Comparison of ENCODE assay signal across 7 cellular contexts in the genomic region with DNA sequence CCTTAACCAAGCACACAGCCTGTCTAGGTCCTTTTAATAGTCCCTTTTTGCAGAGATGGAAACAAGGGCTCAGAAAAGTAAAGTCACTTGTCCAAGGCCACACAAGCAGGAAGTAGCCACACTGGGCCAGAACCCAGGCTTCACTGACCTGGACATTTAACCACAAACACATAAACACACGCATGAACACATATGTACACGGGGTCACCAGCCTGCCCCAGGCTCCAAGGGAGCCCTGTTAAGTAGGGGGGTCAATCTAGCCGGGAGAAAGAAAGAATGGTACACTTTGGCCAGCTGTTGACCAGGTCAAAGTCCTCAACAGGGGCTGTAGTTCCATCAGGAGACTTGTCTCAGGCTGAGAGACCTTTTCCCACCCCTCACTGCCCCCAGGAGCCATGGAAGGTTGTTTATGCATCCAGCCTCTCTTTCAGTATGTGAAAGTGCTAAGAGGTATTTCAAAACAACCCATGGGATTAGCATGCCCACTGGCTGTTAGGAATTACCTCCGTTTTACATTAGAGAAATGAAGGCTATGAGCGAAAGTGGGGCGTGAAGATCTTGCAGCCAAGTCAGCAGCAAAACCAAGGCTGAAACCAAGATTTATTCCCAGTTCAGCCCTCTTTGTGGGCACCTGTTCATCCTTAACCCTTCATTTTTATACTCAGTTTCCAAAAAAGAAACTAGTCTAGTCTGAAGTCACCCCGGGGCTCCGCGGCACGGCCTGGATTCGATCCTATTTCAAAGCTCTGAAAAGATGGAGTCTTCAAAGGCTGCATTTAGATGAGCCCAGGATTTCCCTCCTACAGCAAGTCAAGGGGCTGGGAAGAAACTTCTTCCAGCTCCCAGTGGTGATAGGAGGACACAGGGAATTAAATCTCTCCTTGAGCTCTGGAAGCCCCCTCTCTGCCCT. TPM values are rescaled to one million over a fixed set of nuclear protein-coding genes. Genes with fewer than 3 reads are reported as not detected.
A peak's percentile ranks its signal among the peaks of the same experiment; 100 is the strongest.
DNase-seq lines count a peak whose midpoint lies in the region; ATAC-seq, FAIRE-seq and TF ChIP-seq lines count a peak whose summit lies in the region.
"Had no signal": no experiment of that assay in that cellular context is flagged by ENCODE, and none has a peak within 500 bp of the region (broad histone marks: within the 10 kb centered on the region; RNA-seq: fewer than 3 reads in every experiment).

No MANE protein-coding gene starts in this region.

- H3K36me3 ChIP-seq in ascending aorta = peaks cover 12 to 21% of the 10 kb centered on the region in 2 donors
- peaks cover 6 to 7% of the 10 kb centered on the region in 2 experiments; a peak in 3 of 5 replicates for H3K36me3 ChIP-seq in HepG2 (replicated peaks in 1 of 2; ENCODE audit: control insufficient read depth in 1 of 2, insufficient read depth in 2 of 2, low read length in 2 of 2)
- H3K36me3 ChIP-seq in upper lobe of left lung = peaks cover 3 to 44% (median 17%) of the 10 kb centered on the region in 4 donors

- TF ChIP-seq CTCF in ascending aorta (IDR thresholded peaks at IDR 0.05) = no peak
- TF ChIP-seq CTCF in HepG2 (CRISPR knock-in tag; IDR thresholded peaks at IDR 0.05) = no peak
- TF ChIP-seq CTCF in upper lobe of left lung (IDR thresholded peaks at IDR 0.05) = no peak

- peaks cover 44% of the 10 kb centered on the region for H3K79me2 ChIP-seq in HepG2 (ENCODE audit: insufficient read depth, low read length)

- H2AFZ ChIP-seq in HepG2 (ENCODE audit: low read length) = no peak overlapping the region

- no peaks in the 10 kb centered on the region for H3K9me3 ChIP-seq in ascending aorta
- H3K9me3 ChIP-seq in HepG2 (ENCODE audit: low read length) = no peaks in the 10 kb centered on the region
- H3K9me3 ChIP-seq in upper lobe of left lung = no peaks in the 10 kb centered on the region

- H3K4me1 ChIP-seq in ascending aorta = peaks cover 33 to 68% of the 10 kb centered on the region in 2 donors
- peaks cover 76% of the 10 kb centered on the region for H3K4me1 ChIP-seq in HepG2 (ENCODE audit: insufficient read depth, low read length)
- H3K4me1 ChIP-seq in upper lobe of left lung = peaks cover 39 to 72% (median 54%) of the 10 kb centered on the region in 4 donors

- in situ Hi-C loops in HepG2 (cut with HindIII; ENCODE audit: extremely low pct_ligation_motif_present, low pct_unique_long_range_greater_than_20kb) = no loop called here

- CTCF ChIA-PET in HepG2 (lab: Yijun Ruan, JAX; ENCODE audit: low intra/inter-chr PET ratio, low total read pairs) = no interaction called here

- no TSS peak for BruUV-seq in HepG2 (replicated peaks; lab: Mats Ljungman, UMichigan)

- H3K27ac ChIP-seq in ascending aorta (peak overlapping the region; percentile 89 to 93), HepG2 (ENCODE audit: extremely low read length, insufficient read depth, low read length) (peak overlapping the region; percentile 80), upper lobe of left lung (peak overlapping the region; percentile 76 to 92 (median 92))

- ATAC-seq in HepG2 = peak; percentile 1; the same call in 2 of the 3 replicates
- no peak for ATAC-seq in upper lobe of left lung (ENCODE audit: low FRiP score in 2 of 2)
- ATAC-seq: natural killer cell had no signal

- no peaks in the 10 kb centered on the region for H4K20me1 ChIP-seq in HepG2 (ENCODE audit: insufficient read depth, low read length)

- H3K27me3 ChIP-seq in ascending aorta = no peaks in the 10 kb centered on the region
- H3K27me3 ChIP-seq in HepG2 (ENCODE audit: control insufficient read depth in 1 of 2, insufficient read depth in 2 of 2, low read length in 2 of 2) = no peaks in the 10 kb centered on the region
- H3K27me3 ChIP-seq in upper lobe of left lung = no peaks in the 10 kb centered on the region

- 49% methylated on average over 11 of the region's 11 CpGs for WGBS in HepG2 (ENCODE audit: low lambda C conversion rate)
- 75 to 76% methylated on average over 10 to 11 of the region's 11 CpGs for WGBS in upper lobe of left lung, 2 donors

- DNase-seq in ascending aorta (ENCODE audit: low spot score in 2 of 2) = no peak
- DNase-seq in HepG2 (ENCODE audit: low spot score) = peak; percentile 74
- DNase-seq in upper lobe of left lung = peak in 1 of 2 donors; percentile 27
- DNase-seq in mucosa of gallbladder (ENCODE audit: low spot score) = no peak
- no peak for DNase-seq in NCI-H774 (lab: John Stamatoyannopoulos, UW)
- DNase-seq: effector CD4-positive, alpha-beta T cell; natural killer cell had no signal

- H3K4me3 ChIP-seq in ascending aorta (peak overlapping the region in 1 of 2 donors; percentile 7), HepG2 (replicated peaks in 1 of 3; ENCODE audit: insufficient read depth in 1 of 3, low read depth in 2 of 3, low read length in 3 of 3) (peak overlapping the region; percentile 31 to 57 (median 32); a peak in 5 of 6 replicates), upper lobe of left lung (peak overlapping the region in 1 of 4 donors; percentile 7)

- POLR2A ChIA-PET in HepG2 (lab: Yijun Ruan, JAX) = interaction anchor here (0.6 to 23.9 kb wide), 6 partner anchors 13 to 453 kb away, joined by 3 to 1422 read pairs (median 26); partner anchors contain the start of genes DNTTIP1, PABPC1L, PIGT and SDC4

- TF ChIP-seq POLR2A in HepG2 (IDR thresholded peaks at IDR 0.05; ENCODE audit: insufficient read depth in 1 of 2, low read depth in 2 of 2, low read length in 2 of 2) (no peak), upper lobe of left lung (IDR thresholded peaks at IDR 0.05) (peak in 1 of 4 donors; percentile 7)

- peak overlapping the region; percentile 84 for H3K4me2 ChIP-seq in HepG2 (ENCODE audit: low read depth, low read length)

- H3K9ac ChIP-seq in HepG2 (ENCODE audit: insufficient read depth, low read depth, low read length) = peak overlapping the region; percentile 70

- TF ChIP-seq RAD21 in HepG2 (CRISPR knock-in tag; IDR thresholded peaks at IDR 0.05) = 0 out of 2 replicates have a peak, but pooled peaks have one; percentile 7

- peak; percentile 83 for FAIRE-seq in HepG2 (lab: Jason Lieb, UNC)

- peak; percentile 44 to 69; a peak in 2 of 4 replicates for TF ChIP-seq EP300 in HepG2 (IDR thresholded peaks at IDR 0.05; ENCODE audit: low read depth in 2 of 2, low read length in 2 of 2)
- no peak; the same call in none of the 2 replicates for TF ChIP-seq EP300 in HepG2 (CRISPR knock-in tag; IDR thresholded peaks at IDR 0.05; ENCODE audit: borderline replicate concordance)
- TF ChIP-seq EP300 in upper lobe of left lung (IDR thresholded peaks at IDR 0.05) = no peak

- intact Hi-C loops in ascending aorta (cut with DNase I) (loop anchor here (5.0 kb wide), 1 partner anchor 439 kb away; no protein-coding TSS in a partner anchor), HepG2 (cut with micrococcal nuclease; ENCODE audit: unreplicated experiment) (no loop called here)

RNA-seq across cellular contexts. Expression of gene SDC4, which starts 9.8 kb away (rescaled TPM):
- 63.8 TPM for total RNA-seq in ascending aorta
- total RNA-seq in HepG2 (2016; rRNA removed; fragmentation: Illumina TruSeq; extraction: Trizol) = 36.0 and 65.1 TPM in 2 replicates
- total RNA-seq in HepG2 (2016; cell fraction: cytosol; rRNA removed; fragmentation: Illumina TruSeq; extraction: Trizol; ENCODE audit: low read depth) = 6.2 and 6.3 TPM in 2 replicates
- 34.4 and 64.3 TPM in 2 replicates for total RNA-seq in HepG2 (2016; cell fraction: insoluble cytoplasmic fraction; rRNA removed; fragmentation: Illumina TruSeq; extraction: Trizol)
- total RNA-seq in HepG2 (2016; cell fraction: membrane; rRNA removed; fragmentation: Illumina TruSeq; extraction: Trizol) = 21.2 and 23.6 TPM in 2 replicates
- total RNA-seq in HepG2 (2016; cell fraction: nucleus; rRNA removed; fragmentation: Illumina TruSeq; extraction: Trizol) = 61.5 and 66.3 TPM in 2 replicates
- 49.0 and 67.2 TPM in 2 replicates for polyA plus RNA-seq in HepG2 (2011; rRNA removed)
- polyA plus RNA-seq in HepG2 (2011; cell fraction: cytosol; rRNA removed) = 51.5 and 81.1 TPM in 2 replicates
- polyA plus RNA-seq in HepG2 (2011; cell fraction: nucleus; rRNA removed) = 16.0 and 26.7 TPM in 2 replicates
- polyA plus RNA-seq in HepG2 (2012) = 44.1 and 51.7 TPM in 2 replicates
- 5.0 TPM in 2 replicates for polyA plus RNA-seq in HepG2 (2016; cell fraction: cytosol; fragmentation: Illumina TruSeq; extraction: Trizol; ENCODE audit: low read depth)
- polyA plus RNA-seq in HepG2 (2016; cell fraction: insoluble cytoplasmic fraction; fragmentation: Illumina TruSeq; extraction: Trizol; ENCODE audit: low read depth) = 33.1 and 34.5 TPM in 2 replicates
- 13.3 and 15.5 TPM in 2 replicates for polyA plus RNA-seq in HepG2 (2016; cell fraction: membrane; fragmentation: Illumina TruSeq; extraction: Trizol; ENCODE audit: low read depth)
- polyA plus RNA-seq in HepG2 (2016; cell fraction: nucleus; fragmentation: Illumina TruSeq; extraction: Trizol; ENCODE audit: insufficient read depth, low read depth) = 86.0 and 86.3 TPM in 2 replicates
- polyA minus RNA-seq in HepG2 (2011; rRNA and poly(A)+ RNA removed; ENCODE audit: low replicate concordance) = 33.3 and 94.7 TPM in 2 replicates
- polyA minus RNA-seq in HepG2 (2011; cell fraction: cytosol; rRNA and poly(A)+ RNA removed) = 68.1 and 88.6 TPM in 2 replicates
- 15.1 and 31.3 TPM in 2 replicates for polyA minus RNA-seq in HepG2 (2011; cell fraction: nucleus; rRNA and poly(A)+ RNA removed)
- 100 to 1,000 TPM; 178 to 568 (median 291) TPM for total RNA-seq in upper lobe of left lung
- total RNA-seq in mucosa of gallbladder = 118 TPM

RNA-seq across cellular contexts. Expression of gene SYS1, which starts 24.6 kb away (rescaled TPM):
- total RNA-seq in ascending aorta (27.4 TPM), HepG2 (2016; rRNA removed; fragmentation: Illumina TruSeq; extraction: Trizol) (22.0 and 38.3 TPM in 2 replicates), upper lobe of left lung (10 to 100 TPM; 31.0 to 61.4 (median 50.7) TPM), mucosa of gallbladder (41.3 TPM)
- 17.7 and 19.7 TPM in 2 replicates for total RNA-seq in HepG2 (2016; cell fraction: cytosol; rRNA removed; fragmentation: Illumina TruSeq; extraction: Trizol; ENCODE audit: low read depth)
- 22.2 and 38.4 TPM in 2 replicates for total RNA-seq in HepG2 (2016; cell fraction: insoluble cytoplasmic fraction; rRNA removed; fragmentation: Illumina TruSeq; extraction: Trizol)
- total RNA-seq in HepG2 (2016; cell fraction: membrane; rRNA removed; fragmentation: Illumina TruSeq; extraction: Trizol) = 35.6 and 38.6 TPM in 2 replicates
- 39.9 and 40.9 TPM in 2 replicates for total RNA-seq in HepG2 (2016; cell fraction: nucleus; rRNA removed; fragmentation: Illumina TruSeq; extraction: Trizol)
- 65.6 and 75.9 TPM in 2 replicates for polyA plus RNA-seq in HepG2 (2011; rRNA removed)
- 66.7 and 88.3 TPM in 2 replicates for polyA plus RNA-seq in HepG2 (2011; cell fraction: cytosol; rRNA removed)
- 46.0 and 49.6 TPM in 2 replicates for polyA plus RNA-seq in HepG2 (2011; cell fraction: nucleus; rRNA removed)
- 22.5 and 24.8 TPM in 2 replicates for polyA plus RNA-seq in HepG2 (2012)
- 16.5 and 19.7 TPM in 2 replicates for polyA plus RNA-seq in HepG2 (2016; cell fraction: cytosol; fragmentation: Illumina TruSeq; extraction: Trizol; ENCODE audit: low read depth)
- polyA plus RNA-seq in HepG2 (2016; cell fraction: insoluble cytoplasmic fraction; fragmentation: Illumina TruSeq; extraction: Trizol; ENCODE audit: low read depth) = 24.3 and 27.0 TPM in 2 replicates
- polyA plus RNA-seq in HepG2 (2016; cell fraction: membrane; fragmentation: Illumina TruSeq; extraction: Trizol; ENCODE audit: low read depth) = 29.1 and 31.7 TPM in 2 replicates
- 41.1 and 42.9 TPM in 2 replicates for polyA plus RNA-seq in HepG2 (2016; cell fraction: nucleus; fragmentation: Illumina TruSeq; extraction: Trizol; ENCODE audit: insufficient read depth, low read depth)
- 127 and 240 TPM in 2 replicates for polyA minus RNA-seq in HepG2 (2011; rRNA and poly(A)+ RNA removed; ENCODE audit: low replicate concordance)
- 35.0 and 40.9 TPM in 2 replicates for polyA minus RNA-seq in HepG2 (2011; cell fraction: cytosol; rRNA and poly(A)+ RNA removed)
- polyA minus RNA-seq in HepG2 (2011; cell fraction: nucleus; rRNA and poly(A)+ RNA removed) = 56.0 and 62.5 TPM in 2 replicates

RNA-seq across cellular contexts. Expression of gene MATN4, which starts 30.3 kb away (rescaled TPM):
- 0.21 TPM for total RNA-seq in ascending aorta
- total RNA-seq in HepG2 (2016; rRNA removed; fragmentation: Illumina TruSeq; extraction: Trizol) = not detected in 2 replicates
- not detected in 2 replicates for total RNA-seq in HepG2 (2016; cell fraction: cytosol; rRNA removed; fragmentation: Illumina TruSeq; extraction: Trizol; ENCODE audit: low read depth)
- total RNA-seq in HepG2 (2016; cell fraction: insoluble cytoplasmic fraction; rRNA removed; fragmentation: Illumina TruSeq; extraction: Trizol) = not detected in 2 replicates
- total RNA-seq in HepG2 (2016; cell fraction: membrane; rRNA removed; fragmentation: Illumina TruSeq; extraction: Trizol) = not detected in 2 replicates
- total RNA-seq in HepG2 (2016; cell fraction: nucleus; rRNA removed; fragmentation: Illumina TruSeq; extraction: Trizol) = not detected in 2 replicates
- polyA plus RNA-seq in HepG2 (2011; rRNA removed) = 0.04 TPM in 1 of 2 replicates, not detected in the other
- not detected in 2 replicates for polyA plus RNA-seq in HepG2 (2011; cell fraction: cytosol; rRNA removed)
- polyA plus RNA-seq in HepG2 (2011; cell fraction: nucleus; rRNA removed) = 0.11 TPM in 1 of 2 replicates, not detected in the other
- not detected in 2 replicates for polyA plus RNA-seq in HepG2 (2012)
- not detected in 2 replicates for polyA plus RNA-seq in HepG2 (2016; cell fraction: cytosol; fragmentation: Illumina TruSeq; extraction: Trizol; ENCODE audit: low read depth)
- polyA plus RNA-seq in HepG2 (2016; cell fraction: insoluble cytoplasmic fraction; fragmentation: Illumina TruSeq; extraction: Trizol; ENCODE audit: low read depth) = not detected in 2 replicates
- not detected in 2 replicates for polyA plus RNA-seq in HepG2 (2016; cell fraction: membrane; fragmentation: Illumina TruSeq; extraction: Trizol; ENCODE audit: low read depth)
- polyA plus RNA-seq in HepG2 (2016; cell fraction: nucleus; fragmentation: Illumina TruSeq; extraction: Trizol; ENCODE audit: insufficient read depth, low read depth) = not detected in 2 replicates
- polyA minus RNA-seq in HepG2 (2011; rRNA and poly(A)+ RNA removed; ENCODE audit: low replicate concordance) = not detected in 2 replicates
- polyA minus RNA-seq in HepG2 (2011; cell fraction: cytosol; rRNA and poly(A)+ RNA removed) = not detected in 2 replicates
- not detected in 2 replicates for polyA minus RNA-seq in HepG2 (2011; cell fraction: nucleus; rRNA and poly(A)+ RNA removed)
- under 1 TPM in 2 of 6 donors, not detected in 4; 0.30 to 0.44 TPM for total RNA-seq in upper lobe of left lung
- 0.09 TPM for total RNA-seq in mucosa of gallbladder
- total RNA-seq: natural killer cell had no signal

RNA-seq across cellular contexts. Expression of gene RBPJL, which starts 31.7 kb away (rescaled TPM):
- total RNA-seq in ascending aorta (not detected), HepG2 (2016; rRNA removed; fragmentation: Illumina TruSeq; extraction: Trizol) (not detected in 2 replicates), upper lobe of left lung (under 1 TPM in 2 of 6 donors, not detected in 4; 0.09 to 0.13 TPM), mucosa of gallbladder (0.26 TPM)
- not detected in 2 replicates for total RNA-seq in HepG2 (2016; cell fraction: cytosol; rRNA removed; fragmentation: Illumina TruSeq; extraction: Trizol; ENCODE audit: low read depth)
- not detected in 2 replicates for total RNA-seq in HepG2 (2016; cell fraction: insoluble cytoplasmic fraction; rRNA removed; fragmentation: Illumina TruSeq; extraction: Trizol)
- not detected in 2 replicates for total RNA-seq in HepG2 (2016; cell fraction: membrane; rRNA removed; fragmentation: Illumina TruSeq; extraction: Trizol)
- total RNA-seq in HepG2 (2016; cell fraction: nucleus; rRNA removed; fragmentation: Illumina TruSeq; extraction: Trizol) = not detected in 2 replicates
- polyA plus RNA-seq in HepG2 (2011; rRNA removed) = not detected in 2 replicates
- not detected in 2 replicates for polyA plus RNA-seq in HepG2 (2011; cell fraction: cytosol; rRNA removed)
- not detected in 2 replicates for polyA plus RNA-seq in HepG2 (2011; cell fraction: nucleus; rRNA removed)
- polyA plus RNA-seq in HepG2 (2012) = not detected in 2 replicates
- not detected in 2 replicates for polyA plus RNA-seq in HepG2 (2016; cell fraction: cytosol; fragmentation: Illumina TruSeq; extraction: Trizol; ENCODE audit: low read depth)
- polyA plus RNA-seq in HepG2 (2016; cell fraction: insoluble cytoplasmic fraction; fragmentation: Illumina TruSeq; extraction: Trizol; ENCODE audit: low read depth) = not detected in 2 replicates
- polyA plus RNA-seq in HepG2 (2016; cell fraction: membrane; fragmentation: Illumina TruSeq; extraction: Trizol; ENCODE audit: low read depth) = not detected in 2 replicates
- polyA plus RNA-seq in HepG2 (2016; cell fraction: nucleus; fragmentation: Illumina TruSeq; extraction: Trizol; ENCODE audit: insufficient read depth, low read depth) = not detected in 2 replicates
- not detected in 2 replicates for polyA minus RNA-seq in HepG2 (2011; rRNA and poly(A)+ RNA removed; ENCODE audit: low replicate concordance)
- polyA minus RNA-seq in HepG2 (2011; cell fraction: cytosol; rRNA and poly(A)+ RNA removed) = not detected in 2 replicates
- polyA minus RNA-seq in HepG2 (2011; cell fraction: nucleus; rRNA and poly(A)+ RNA removed) = not detected in 2 replicates
- total RNA-seq: natural killer cell had no signal

RNA-seq across cellular contexts. Expression of gene TP53TG5, which starts 39.7 kb away (rescaled TPM):
- total RNA-seq in ascending aorta (not detected), HepG2 (2016; rRNA removed; fragmentation: Illumina TruSeq; extraction: Trizol) (not detected in 2 replicates), upper lobe of left lung (not detected), mucosa of gallbladder (not detected)
- not detected in 2 replicates for total RNA-seq in HepG2 (2016; cell fraction: cytosol; rRNA removed; fragmentation: Illumina TruSeq; extraction: Trizol; ENCODE audit: low read depth)
- not detected in 2 replicates for total RNA-seq in HepG2 (2016; cell fraction: insoluble cytoplasmic fraction; rRNA removed; fragmentation: Illumina TruSeq; extraction: Trizol)
- not detected in 2 replicates for total RNA-seq in HepG2 (2016; cell fraction: membrane; rRNA removed; fragmentation: Illumina TruSeq; extraction: Trizol)
- total RNA-seq in HepG2 (2016; cell fraction: nucleus; rRNA removed; fragmentation: Illumina TruSeq; extraction: Trizol) = not detected in 2 replicates
- 0.11 TPM in 1 of 2 replicates, not detected in the other for polyA plus RNA-seq in HepG2 (2011; rRNA removed)
- not detected in 2 replicates for polyA plus RNA-seq in HepG2 (2011; cell fraction: cytosol; rRNA removed)
- polyA plus RNA-seq in HepG2 (2011; cell fraction: nucleus; rRNA removed) = not detected in 2 replicates
- 0.32 and 0.45 TPM in 2 replicates for polyA plus RNA-seq in HepG2 (2012)
- not detected in 2 replicates for polyA plus RNA-seq in HepG2 (2016; cell fraction: cytosol; fragmentation: Illumina TruSeq; extraction: Trizol; ENCODE audit: low read depth)
- polyA plus RNA-seq in HepG2 (2016; cell fraction: insoluble cytoplasmic fraction; fragmentation: Illumina TruSeq; extraction: Trizol; ENCODE audit: low read depth) = not detected in 2 replicates
- polyA plus RNA-seq in HepG2 (2016; cell fraction: membrane; fragmentation: Illumina TruSeq; extraction: Trizol; ENCODE audit: low read depth) = not detected in 2 replicates
- polyA plus RNA-seq in HepG2 (2016; cell fraction: nucleus; fragmentation: Illumina TruSeq; extraction: Trizol; ENCODE audit: insufficient read depth, low read depth) = not detected in 2 replicates
- polyA minus RNA-seq in HepG2 (2011; rRNA and poly(A)+ RNA removed; ENCODE audit: low replicate concordance) = not detected in 2 replicates
- not detected in 2 replicates for polyA minus RNA-seq in HepG2 (2011; cell fraction: cytosol; rRNA and poly(A)+ RNA removed)
- polyA minus RNA-seq in HepG2 (2011; cell fraction: nucleus; rRNA and poly(A)+ RNA removed) = not detected in 2 replicates
